Comparison of ENCODE assay signal across 20 cellular contexts in the genomic region with DNA sequence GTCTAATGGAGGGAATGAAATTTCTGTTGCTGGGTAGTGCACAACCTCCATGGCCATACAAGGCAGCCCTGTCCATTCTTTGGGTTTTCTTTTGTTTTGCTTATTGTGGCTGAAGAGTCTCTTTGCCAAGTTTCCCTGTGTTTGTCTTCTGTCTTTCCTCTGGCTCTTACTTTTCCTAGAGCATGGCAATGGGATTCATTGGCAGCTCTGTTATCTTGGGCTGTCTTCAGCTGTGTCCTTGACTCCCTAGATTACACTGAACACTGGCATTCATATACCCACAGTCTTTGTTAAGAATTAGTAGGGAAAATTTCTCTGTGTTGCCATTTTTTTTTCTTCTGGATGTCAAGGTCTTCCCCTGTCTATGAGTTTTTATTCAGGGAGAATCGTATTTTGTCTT. TPM values are rescaled to one million over a fixed set of nuclear protein-coding genes. Genes with fewer than 3 reads are reported as not detected.
DNase-seq lines count a peak whose midpoint lies in the region; ATAC-seq, FAIRE-seq and TF ChIP-seq lines count a peak whose summit lies in the region.
"Had no signal": no experiment of that assay in that cellular context is flagged by ENCODE, and none has a peak within 500 bp of the region (broad histone marks: within the 10 kb centered on the region; RNA-seq: fewer than 3 reads in every experiment).

No MANE protein-coding gene starts in this region.

- DNase-seq in SK-N-SH (no peak), A549 (ENCODE audit: low read depth in 1 of 2, low spot score in 1 of 2) (no peak), amniotic epithelial cell (ENCODE audit: low read depth) (peak; percentile 59), fibroblast of the aortic adventitia (ENCODE audit: low read depth) (peak; percentile 52), upper lobe of right lung (no peak), NCI-H1417 treated with DMSO at 0.1 percent for 48 hours (lab: John Stamatoyannopoulos, UW) (no peak)
- DNase-seq in central memory CD4-positive, alpha-beta T cell: no peak
- DNase-seq: AML-193; Caco-2; CD8-positive, alpha-beta memory T cell; DND-41; GF-D8; GOT3; H9 had no signal

- FAIRE-seq in A549 (lab: Jason Lieb, UNC): no peak
- FAIRE-seq: GM19239, HepG2, HTR-8/SVneo had no signal

- no peaks in the 10 kb centered on the region for H3K36me3 ChIP-seq in SK-N-SH (replicated peaks in 1 of 2; ENCODE audit: control insufficient read depth in 1 of 2, insufficient read depth in 2 of 2, low read length in 1 of 2)
- H3K36me3 ChIP-seq in upper lobe of right lung: no peaks in the 10 kb centered on the region
- H3K36me3 ChIP-seq: BLaER1 had no signal

- TF ChIP-seq RAD21 in SK-N-SH (IDR thresholded peaks at IDR 0.05; ENCODE audit: low read length): no peak
- no peak for TF ChIP-seq RAD21 in A549 (conservative IDR thresholded peaks at IDR 0.05 in 1 of 2, IDR thresholded peaks at IDR 0.05 in 1 of 2)

- H3K4me1 ChIP-seq in SK-N-SH (ENCODE audit: control insufficient read depth in 1 of 2, insufficient read depth in 2 of 2, low read depth in 1 of 2, low read length in 1 of 2): peaks cover 0 to 26% of the 10 kb centered on the region in 2 experiments; a peak in 1 of 4 replicates
- H3K4me1 ChIP-seq in A549: peaks cover 99% of the 10 kb centered on the region
- no peaks in the 10 kb centered on the region for H3K4me1 ChIP-seq in upper lobe of right lung
- H3K4me1 ChIP-seq: BLaER1 had no signal

- H3K27ac ChIP-seq in SK-N-SH (ENCODE audit: low read depth in 2 of 2, low read length in 1 of 2) (peak overlapping the region in 1 of 2 experiments; percentile 79; a peak in 2 of 4 replicates), A549 (peak overlapping the region; percentile 95 to 99), upper lobe of right lung (no peak overlapping the region)
- H3K27ac ChIP-seq: 22Rv1, BLaER1 had no signal

- ATAC-seq in SK-N-SH treated with all-trans-retinoic acid at 6 μM for 48 hours: no peak
- no peak for ATAC-seq in A549
- ATAC-seq in upper lobe of right lung: no peak
- ATAC-seq: HepG2 had no signal

- POLR2A ChIA-PET in SK-N-SH (lab: Yijun Ruan, JAX) (no interaction called here), A549 (lab: Yijun Ruan, JAX) (interaction anchor here (3.1 kb wide), 1 partner anchor 15 kb away, joined by 31 read pairs; a partner anchor contains a TSS)

- TF ChIP-seq EP300 in SK-N-SH (IDR thresholded peaks at IDR 0.05; ENCODE audit: borderline replicate concordance in 1 of 2, low read depth in 1 of 2, low read length in 1 of 2) (no peak), A549 (IDR thresholded peaks at IDR 0.05) (no peak)

- TF ChIP-seq CTCF in SK-N-SH (IDR thresholded peaks at IDR 0.05) (no peak), A549 (IDR thresholded peaks at IDR 0.05) (no peak), fibroblast of the aortic adventitia (IDR thresholded peaks at IDR 0.05; ENCODE audit: insufficient read depth, low read length) (no peak), upper lobe of right lung (IDR thresholded peaks at IDR 0.05) (no peak)

- peaks cover 28% of the 10 kb centered on the region for H3F3A ChIP-seq in SK-N-SH (replicated peaks; ENCODE audit: insufficient read depth)

- intact Hi-C loops in upper lobe of right lung (cut with DNase I): no loop called here

- H3K27me3 ChIP-seq in SK-N-SH (ENCODE audit: insufficient read depth) (no peaks in the 10 kb centered on the region), upper lobe of right lung (no peaks in the 10 kb centered on the region)
- H3K27me3 ChIP-seq: BLaER1 had no signal

- TF ChIP-seq POLR2A in A549 (IDR thresholded peaks at IDR 0.05; ENCODE audit: low read length): no peak

- no peaks in the 10 kb centered on the region for H3K9me2 ChIP-seq in SK-N-SH

- H2AFZ ChIP-seq in SK-N-SH (ENCODE audit: low read depth): no peak overlapping the region

- H3K4me3 ChIP-seq in SK-N-SH (ENCODE audit: low read depth in 2 of 2, low read length in 1 of 2) (no peak overlapping the region), A549 (no peak overlapping the region), fibroblast of the aortic adventitia (ENCODE audit: low read depth, low read length) (no peak overlapping the region), upper lobe of right lung (no peak overlapping the region)
- H3K4me3 ChIP-seq: BLaER1 had no signal

- CTCF ChIA-PET in SK-N-SH (lab: Yijun Ruan, JAX): no interaction called here
- CTCF ChIA-PET in A549 (lab: Yijun Ruan, JAX): no interaction called here

- H3K4me2 ChIP-seq in SK-N-SH: 0 out of 2 replicates have a peak overlapping the region, but pooled peaks have one; percentile 47
- peak overlapping the region; percentile 11; the same call in 2 of the 3 replicates for H3K4me2 ChIP-seq in A549
- H3K4me2 ChIP-seq: BLaER1 had no signal

- H3K9me3 ChIP-seq in SK-N-SH: no peaks in the 10 kb centered on the region
- no peaks in the 10 kb centered on the region for H3K9me3 ChIP-seq in A549
- H3K9me3 ChIP-seq in upper lobe of right lung: no peaks in the 10 kb centered on the region
- H3K9me3 ChIP-seq: BLaER1, Caco-2 had no signal

- no peak overlapping the region for H3K9ac ChIP-seq in SK-N-SH
- H3K9ac ChIP-seq: BLaER1 had no signal

- no peaks in the 10 kb centered on the region for H4K20me1 ChIP-seq in SK-N-SH (ENCODE audit: insufficient read depth)
- H4K20me1 ChIP-seq: BLaER1 had no signal

- peaks cover 6% of the 10 kb centered on the region for H3K79me2 ChIP-seq in SK-N-SH (ENCODE audit: insufficient read depth)

- WGBS in SK-N-SH (ENCODE audit: low lambda C conversion rate): 96% methylated on average over 1 of the region's 1 CpG
- 89% methylated on average over 1 of the region's 1 CpG for WGBS in A549 (ENCODE audit: missing lambda C conversion rate)

TF ChIP-seq in SK-N-SH, 30 proteins besides CTCF, POLR2A, EP300 and RAD21 (continues in another document):
- TF ChIP-seq TEAD4 (IDR thresholded peaks at IDR 0.05; ENCODE audit: borderline replicate concordance, insufficient read depth) (no peak), YY1 (IDR thresholded peaks at IDR 0.05; ENCODE audit: low read depth) (no peak), FOSL2 (IDR thresholded peaks at IDR 0.05; ENCODE audit: borderline replicate concordance, low read depth) (no peak), NFIC (IDR thresholded peaks at IDR 0.05; ENCODE audit: borderline replicate concordance) (no peak), GATA2 (CRISPR knock-in tag; IDR thresholded peaks at IDR 0.05) (no peak)
- TF ChIP-seq, protein P1, sequence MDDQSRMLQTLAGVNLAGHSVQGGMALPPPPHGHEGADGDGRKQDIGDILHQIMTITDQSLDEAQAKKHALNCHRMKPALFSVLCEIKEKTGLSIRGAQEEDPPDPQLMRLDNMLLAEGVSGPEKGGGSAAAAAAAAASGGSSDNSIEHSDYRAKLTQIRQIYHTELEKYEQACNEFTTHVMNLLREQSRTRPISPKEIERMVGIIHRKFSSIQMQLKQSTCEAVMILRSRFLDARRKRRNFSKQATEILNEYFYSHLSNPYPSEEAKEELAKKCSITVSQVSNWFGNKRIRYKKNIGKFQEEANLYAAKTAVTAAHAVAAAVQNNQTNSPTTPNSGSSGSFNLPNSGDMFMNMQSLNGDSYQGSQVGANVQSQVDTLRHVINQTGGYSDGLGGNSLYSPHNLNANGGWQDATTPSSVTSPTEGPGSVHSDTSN (IDR thresholded peaks at IDR 0.05): no peak

TF ChIP-seq in SK-N-SH treated with all-trans-retinoic acid at 6 μM for 48 hours, 23 proteins besides CTCF, POLR2A, EP300 and RAD21 (continues in another document):
- TF ChIP-seq, protein P2, sequence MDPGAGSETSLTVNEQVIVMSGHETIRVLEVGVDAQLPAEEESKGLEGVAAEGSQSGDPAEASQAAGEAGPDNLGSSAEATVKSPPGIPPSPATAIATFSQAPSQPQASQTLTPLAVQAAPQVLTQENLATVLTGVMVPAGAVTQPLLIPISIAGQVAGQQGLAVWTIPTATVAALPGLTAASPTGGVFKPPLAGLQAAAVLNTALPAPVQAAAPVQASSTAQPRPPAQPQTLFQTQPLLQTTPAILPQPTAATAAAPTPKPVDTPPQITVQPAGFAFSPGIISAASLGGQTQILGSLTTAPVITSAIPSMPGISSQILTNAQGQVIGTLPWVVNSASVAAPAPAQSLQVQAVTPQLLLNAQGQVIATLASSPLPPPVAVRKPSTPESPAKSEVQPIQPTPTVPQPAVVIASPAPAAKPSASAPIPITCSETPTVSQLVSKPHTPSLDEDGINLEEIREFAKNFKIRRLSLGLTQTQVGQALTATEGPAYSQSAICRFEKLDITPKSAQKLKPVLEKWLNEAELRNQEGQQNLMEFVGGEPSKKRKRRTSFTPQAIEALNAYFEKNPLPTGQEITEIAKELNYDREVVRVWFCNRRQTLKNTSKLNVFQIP (CRISPR knock-in tag; IDR thresholded peaks at IDR 0.05; ENCODE audit: borderline replicate concordance, low read depth): no peak
- TF ChIP-seq ISL1 (CRISPR knock-in tag; IDR thresholded peaks at IDR 0.05) (no peak), ZNF70 (CRISPR knock-in tag; IDR thresholded peaks at IDR 0.05) (no peak), CSDC2 (CRISPR knock-in tag; IDR thresholded peaks at IDR 0.05) (no peak)

TF ChIP-seq in A549, 52 proteins besides CTCF, POLR2A, EP300 and RAD21 (continues in another document):
- no peak for TF ChIP-seq NFE2L2 (conservative IDR thresholded peaks at IDR 0.05; ENCODE audit: low read length)
- no peak for TF ChIP-seq HOXB5 (CRISPR knock-in tag; IDR thresholded peaks at IDR 0.05)
- no peak for TF ChIP-seq POLR2AphosphoS2 (conservative IDR thresholded peaks at IDR 0.05; ENCODE audit: low read length)
- TF ChIP-seq, protein P3, sequence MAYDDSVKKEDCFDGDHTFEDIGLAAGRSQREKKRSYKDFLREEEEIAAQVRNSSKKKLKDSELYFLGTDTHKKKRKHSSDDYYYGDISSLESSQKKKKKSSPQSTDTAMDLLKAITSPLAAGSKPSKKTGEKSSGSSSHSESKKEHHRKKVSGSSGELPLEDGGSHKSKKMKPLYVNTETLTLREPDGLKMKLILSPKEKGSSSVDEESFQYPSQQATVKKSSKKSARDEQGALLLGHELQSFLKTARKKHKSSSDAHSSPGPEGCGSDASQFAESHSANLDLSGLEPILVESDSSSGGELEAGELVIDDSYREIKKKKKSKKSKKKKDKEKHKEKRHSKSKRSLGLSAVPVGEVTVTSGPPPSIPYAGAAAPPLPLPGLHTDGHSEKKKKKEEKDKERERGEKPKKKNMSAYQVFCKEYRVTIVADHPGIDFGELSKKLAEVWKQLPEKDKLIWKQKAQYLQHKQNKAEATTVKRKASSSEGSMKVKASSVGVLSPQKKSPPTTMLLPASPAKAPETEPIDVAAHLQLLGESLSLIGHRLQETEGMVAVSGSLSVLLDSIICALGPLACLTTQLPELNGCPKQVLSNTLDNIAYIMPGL (CRISPR knock-in tag; IDR thresholded peaks at IDR 0.05; ENCODE audit: borderline replicate concordance): no peak

RNA-seq across cellular contexts. Expression of a gene that starts 16.1 kb away (rescaled TPM):
- polyA plus RNA-seq in SK-N-SH (2012; rRNA removed) (159 and 190 TPM in 2 replicates), A549 (2011; rRNA removed) (582 and 623 TPM in 2 replicates), A549 (2017; fragmentation: RNase III; extraction: RNeasy Plus Mini Kit Qiagen cat#74134 plus additional on column Dnase treatment) (266 to 276 TPM (median 272 TPM) in 3 replicates)
- 198 and 211 TPM in 2 replicates for polyA plus RNA-seq in SK-N-SH (2012; cell fraction: cytosol; rRNA removed)
- polyA plus RNA-seq in SK-N-SH (2012; cell fraction: nucleus; rRNA removed): 130 and 207 TPM in 2 replicates
- 93.1 and 105 TPM in 2 replicates for polyA plus RNA-seq in A549 (2012; cell fraction: cytosol; rRNA removed)
- 87.3 and 98.2 TPM in 2 replicates for polyA plus RNA-seq in A549 (2012; cell fraction: nucleus; rRNA removed)
- polyA minus RNA-seq in A549 (2011; rRNA and poly(A)+ RNA removed): 413 and 418 TPM in 2 replicates
- total RNA-seq in fibroblast of the aortic adventitia (ENCODE audit: low replicate concordance) (124 and 370 TPM in 2 replicates), upper lobe of right lung (35.8 TPM)

Comparison
In these comparisons a context has a peak if more than half of its experiments do, and no peak if none do; other contexts are left out.
1. DNase-seq: peak in amniotic epithelial cell (single experiment) and fibroblast of the aortic adventitia (single experiment); none in SK-N-SH (single experiment), A549 (0 of 2), central memory CD4-positive, alpha-beta T cell (single experiment), upper lobe of right lung (single experiment) and NCI-H1417 treated with DMSO at 0.1 percent for 48 hours (single experiment).